In genomic region chr9:130681769-130682489, GRCh38 we compare ENCODE assay signal across 8 cellular contexts. TPM values are rescaled to one million over a fixed set of nuclear protein-coding genes. Genes with fewer than 3 reads are reported as not detected.
DNase-seq lines count a peak whose midpoint lies in the region; ATAC-seq and TF ChIP-seq lines count a peak whose summit lies in the region.

No MANE protein-coding gene starts in this region.

- peak overlapping the region; percentile 93 for H3K4me3 Mint-ChIP-seq in type B pancreatic cell

- peak overlapping the region; percentile 55 for H2BK15ac ChIP-seq in mesenchymal stem cell (ENCODE audit: low read depth, poor library complexity, severe bottlenecking)

- no peaks in the 10 kb centered on the region for H3K36me3 Mint-ChIP-seq in type B pancreatic cell

- H3K4ac ChIP-seq in mesenchymal stem cell (ENCODE audit: low read depth in 1 of 2, low read length in 2 of 2) = no peak overlapping the region

- no peak overlapping the region for H2BK120ac ChIP-seq in mesenchymal stem cell (ENCODE audit: low read depth, low read length)

- peak overlapping the region; percentile 94 for H2AFZ ChIP-seq in OCI-LY3 (ENCODE audit: low read depth, low read length)
- H2AFZ ChIP-seq in mesenchymal stem cell (ENCODE audit: low read depth, low read length) = peak overlapping the region; percentile 86

- ATAC-seq in Right ventricle myocardium inferior = no peak

- no peak overlapping the region for H4K91ac ChIP-seq in mesenchymal stem cell (ENCODE audit: low read length)

- peaks cover 51% of the 10 kb centered on the region for H3K27me3 Mint-ChIP-seq in type B pancreatic cell

- peak overlapping the region; percentile 58 for H3K27ac Mint-ChIP-seq in type B pancreatic cell

- under 1% methylated on average over 43 of the region's 45 CpGs for WGBS in mesenchymal stem cell

- H3K36me3 ChIP-seq in OCI-LY3 (replicated peaks; ENCODE audit: low read depth, low read length) = no peaks in the 10 kb centered on the region
- no peaks in the 10 kb centered on the region for H3K36me3 ChIP-seq in mesenchymal stem cell (ENCODE audit: control insufficient read depth in 1 of 2, insufficient read depth in 2 of 2, low read depth in 1 of 2, low read length in 2 of 2)

- peak overlapping the region; percentile 51 for H4K8ac ChIP-seq in mesenchymal stem cell (ENCODE audit: low read length)

- no peaks in the 10 kb centered on the region for H3K79me2 ChIP-seq in OCI-LY3 (ENCODE audit: low read length)

- peaks cover 5% of the 10 kb centered on the region for H3K4me1 Mint-ChIP-seq in type B pancreatic cell (ENCODE audit: unreplicated experiment)

- no peak overlapping the region for H2BK5ac ChIP-seq in mesenchymal stem cell (ENCODE audit: low read depth, low read length, poor library complexity, severe bottlenecking)

- peak overlapping the region in 1 of 2 experiments; percentile 26 for H3K18ac ChIP-seq in mesenchymal stem cell (ENCODE audit: low read depth in 1 of 2, low read length in 2 of 2)

- no peak overlapping the region for H2BK12ac ChIP-seq in mesenchymal stem cell (ENCODE audit: low read length in 2 of 2)

- intact Hi-C loops in Right ventricle myocardium inferior (cut with DNase I) (loop anchor here (1.0 to 10.0 kb wide), 4 partner anchors 53 to 577 kb away; partner anchors contain the start of gene FUBP3), cardiac septum (cut with DNase I) (loop anchor here (1.0 to 5.0 kb wide), 3 partner anchors 55 to 221 kb away; partner anchors contain the start of gene FUBP3)

- H3K4me3 ChIP-seq in OCI-LY3 (ENCODE audit: low read length) (peak overlapping the region; percentile 100), mesenchymal stem cell (ENCODE audit: insufficient read depth in 1 of 2, low read depth in 1 of 2, low read length in 2 of 2) (peak overlapping the region; percentile 67 to 71)

- H3K4me2 ChIP-seq in OCI-LY3 (ENCODE audit: low read length) = peak overlapping the region; percentile 99
- peak overlapping the region; percentile 98 for H3K4me2 ChIP-seq in mesenchymal stem cell (ENCODE audit: low read length, poor library complexity, severe bottlenecking)

- no peak for TF ChIP-seq CTCF in OCI-LY3 (IDR thresholded peaks at IDR 0.05; ENCODE audit: low read depth, low read length)
- TF ChIP-seq CTCF in type B pancreatic cell (conservative IDR thresholded peaks at IDR 0.05) = no peak

- H4K20me1 ChIP-seq in OCI-LY3 (ENCODE audit: insufficient read depth, low read length) = no peaks in the 10 kb centered on the region

- H3K9me3 Mint-ChIP-seq in type B pancreatic cell = no peaks in the 10 kb centered on the region

- peaks cover 4% of the 10 kb centered on the region; the same call in 1 of the 2 replicates for H3K4me1 ChIP-seq in OCI-LY3 (ENCODE audit: low read length)
- peaks cover 13% of the 10 kb centered on the region for H3K4me1 ChIP-seq in mesenchymal stem cell (ENCODE audit: control insufficient read depth, insufficient read depth, low read depth, low read length)

- H3K9ac ChIP-seq in OCI-LY3 (ENCODE audit: low read length) (peak overlapping the region; percentile 98), mesenchymal stem cell (ENCODE audit: low read length) (no peak overlapping the region)

- DNase-seq in Right ventricle myocardium inferior (ENCODE audit: missing footprints) (peak; percentile 69), cardiac septum (ENCODE audit: low spot score) (no peak), mesenchymal stem cell (no peak), type B pancreatic cell (ENCODE audit: extremely low spot score, unreplicated experiment) (no peak), NCI-H1092 (lab: John Stamatoyannopoulos, UW) (no peak), activated gamma-delta T cell treated with Interleukin-2 at 50 U/mL for 16 hours (no peak)
- DNase-seq in central memory CD4-positive, alpha-beta T cell = peak; percentile 19

- H3K9me3 ChIP-seq in OCI-LY3 (ENCODE audit: insufficient read depth, low read length) (peaks cover 8% of the 10 kb centered on the region; the same call in 1 of the 2 replicates), mesenchymal stem cell (ENCODE audit: control insufficient read depth, low read length) (peaks cover 5% of the 10 kb centered on the region)

- no peaks in the 10 kb centered on the region for H3K79me1 ChIP-seq in mesenchymal stem cell (replicated peaks; ENCODE audit: low read length, poor library complexity, severe bottlenecking)

- H3K27me3 ChIP-seq in OCI-LY3 (ENCODE audit: low read depth, low read length) (no peaks in the 10 kb centered on the region), mesenchymal stem cell (ENCODE audit: control insufficient read depth in 1 of 2, insufficient read depth in 1 of 2, low read length in 2 of 2) (peaks cover 20 to 36% of the 10 kb centered on the region in 2 experiments)

- H3K27ac ChIP-seq in OCI-LY3 (ENCODE audit: low read length) (peak overlapping the region; percentile 85), mesenchymal stem cell (ENCODE audit: low read length, poor library complexity, severe bottlenecking) (no peak overlapping the region)

- no peak overlapping the region for H3K14ac ChIP-seq in mesenchymal stem cell (ENCODE audit: low read length in 2 of 2)

- peak overlapping the region in 1 of 2 experiments; percentile 45 for H3K23ac ChIP-seq in mesenchymal stem cell (ENCODE audit: low read length in 2 of 2)

- H2AK5ac ChIP-seq in mesenchymal stem cell (ENCODE audit: low read length, severe bottlenecking) = no peak overlapping the region

RNA-seq across cellular contexts. Expression of gene EXOSC2, which starts 11.7 kb away (rescaled TPM):
- total RNA-seq in Right ventricle myocardium inferior (11.2 TPM), cardiac septum (12.7 TPM), type B pancreatic cell (ENCODE audit: low replicate concordance) (38.9 and 57.2 TPM in 2 replicates)
- 6.9 TPM for polyA plus RNA-seq in mesenchymal stem cell (2013, experiment 1 of 2)
- 6.9 TPM for polyA plus RNA-seq in mesenchymal stem cell (2013, experiment 2 of 2)

RNA-seq across cellular contexts. Expression of gene PRDM12, which starts 17.5 kb away (rescaled TPM):
- not detected for total RNA-seq in Right ventricle myocardium inferior
- total RNA-seq in cardiac septum = not detected
- 0.03 TPM for polyA plus RNA-seq in mesenchymal stem cell (2013, experiment 1 of 2)
- polyA plus RNA-seq in mesenchymal stem cell (2013, experiment 2 of 2) = 0.04 TPM
- 0.34 and 0.50 TPM in 2 replicates for total RNA-seq in type B pancreatic cell (ENCODE audit: low replicate concordance)

Comparison
In these comparisons a context has a peak if more than half of its experiments do, and no peak if none do; other contexts are left out.
1. DNase-seq: peak in Right ventricle myocardium inferior (single experiment) and central memory CD4-positive, alpha-beta T cell (single experiment); none in cardiac septum (single experiment), mesenchymal stem cell (single experiment), type B pancreatic cell (single experiment), NCI-H1092 (single experiment) and activated gamma-delta T cell treated with Interleukin-2 at 50 U/mL for 16 hours (single experiment).